ENCODE assay signal across 8 cellular contexts in the genomic region with DNA sequence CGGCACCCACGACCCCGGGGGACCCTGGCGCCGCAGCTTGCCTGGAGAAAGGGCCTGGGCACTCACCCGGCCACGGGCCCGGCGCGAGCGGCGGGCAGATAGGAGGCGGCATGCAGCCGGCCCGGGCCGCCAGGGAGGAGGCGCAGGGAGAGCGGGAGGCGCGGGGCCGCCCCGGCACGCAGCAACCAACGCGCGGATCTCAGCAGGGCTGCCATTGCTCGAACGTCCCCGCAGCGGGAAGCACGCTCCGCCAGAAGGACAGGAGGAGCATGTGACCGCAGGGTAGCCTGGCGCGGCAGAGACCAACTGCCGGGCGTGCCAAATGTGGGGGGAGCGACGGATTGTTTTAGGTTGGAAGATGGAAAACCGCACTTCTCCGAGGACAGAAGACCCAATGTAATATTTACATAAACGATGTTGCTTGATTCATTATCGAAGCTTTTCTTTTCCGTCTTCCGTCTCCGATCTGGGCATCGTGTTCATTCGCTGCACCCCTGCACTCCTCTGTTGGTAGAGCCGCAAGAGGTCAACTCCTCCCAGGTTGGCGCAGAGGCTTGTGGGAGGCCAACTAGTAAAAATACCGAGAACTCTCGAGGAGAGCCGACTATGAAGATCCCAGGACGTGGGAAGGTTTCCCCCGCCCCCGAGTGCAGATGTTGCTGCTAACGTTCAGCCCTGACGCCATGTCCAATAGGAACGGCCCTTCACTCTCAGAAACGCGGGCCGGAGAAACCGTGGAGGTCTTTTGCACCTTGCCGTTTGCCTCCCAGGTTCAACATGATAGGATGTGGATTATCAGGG. TPM values are rescaled to one million over a fixed set of nuclear protein-coding genes. Genes with fewer than 3 reads are reported as not detected.
DNase-seq lines count a peak whose midpoint lies in the region; ATAC-seq and FAIRE-seq lines count a peak whose summit lies in the region.

A gene (minus strand): TSS at position 257 of the 801 bp plus-strand sequence. CDS start 42 bp downstream, at position 215.

- DNase-seq in DMS53 treated with DMSO at 0.1 percent for 48 hours (lab: John Stamatoyannopoulos, UW; ENCODE audit: unreplicated experiment) (peak; percentile 91), RCC 7860 (ENCODE audit: low spot score) (peak; percentile 92)
- peak; percentile 91 to 94 for DNase-seq in activated T-cell treated with anti-CD3 and anti-CD28 coated beads, Interleukin-2, amount 50 U/mL, for 72 hours
- peak; percentile 82 for DNase-seq in stimulated activated CD8-positive, alpha-beta memory T cell treated with anti-CD3 and anti-CD28 coated beads, Interleukin-7, amount 100 ng/mL, for 24 hours (ENCODE audit: low read depth)

- peak within 1 kb of the TSS; percentile 97 to 99 for H3K4me3 ChIP-seq in muscle layer of colon (ENCODE audit: low read depth in 1 of 2, low read length in 2 of 2)

- H3K36me3 ChIP-seq in KOPT-K1 (ENCODE audit: insufficient read depth, low read length) (peaks cover 36% of the 10 kb centered on the region), muscle layer of colon (ENCODE audit: insufficient read depth, low read length) (peaks cover 8% of the 10 kb centered on the region)

- ATAC-seq in GM21737 (IDR thresholded peaks at IDR 0.05; ENCODE audit: unreplicated experiment) (peak; percentile 91), esophagus mucosa (peak; percentile 98)
- ATAC-seq in activated T-cell treated with anti-CD3 and anti-CD28 coated beads, Interleukin-2, amount 50 U/mL, for 72 hours (replicated peaks in 1 of 2) = peak; percentile 95

- H3K4me3 Mint-ChIP-seq in activated T-cell treated with anti-CD3 and anti-CD28 coated beads, Interleukin-2, amount 50 U/mL, for 72 hours = peak within 1 kb of the TSS; percentile 88 to 91

- peaks cover 44% of the 10 kb centered on the region for H3K4me1 Mint-ChIP-seq in activated T-cell treated with anti-CD3 and anti-CD28 coated beads, Interleukin-2, amount 50 U/mL, for 72 hours (ENCODE audit: low read depth)

- peak; percentile 78 for FAIRE-seq in RCC 7860 (lab: Jason Lieb, UNC)

- H3K4me1 ChIP-seq in muscle layer of colon (ENCODE audit: insufficient read depth, low read length) = peaks cover 26% of the 10 kb centered on the region

- no peaks in the 10 kb centered on the region for H3K9me3 ChIP-seq in KOPT-K1 (ENCODE audit: insufficient read depth, low read length, poor library complexity, severe bottlenecking)
- H3K9me3 ChIP-seq in muscle layer of colon (ENCODE audit: low read length) = no peaks in the 10 kb centered on the region

- H3K9ac ChIP-seq in muscle layer of colon (ENCODE audit: low read length) = peak within 1 kb of the TSS; percentile 92

- H3K27me3 Mint-ChIP-seq in activated T-cell treated with anti-CD3 and anti-CD28 coated beads, Interleukin-2, amount 50 U/mL, for 72 hours (ENCODE audit: low read depth) = no peaks in the 10 kb centered on the region

- H3K27ac ChIP-seq in KOPT-K1 (ENCODE audit: low read depth, low read length, poor library complexity, severe bottlenecking) (peak within 1 kb of the TSS; percentile 79), muscle layer of colon (ENCODE audit: low read depth, low read length) (peak within 1 kb of the TSS; percentile 70)

- H3K36me3 Mint-ChIP-seq in activated T-cell treated with anti-CD3 and anti-CD28 coated beads, Interleukin-2, amount 50 U/mL, for 72 hours (ENCODE audit: insufficient read depth in 2 of 2) = peaks cover 17 to 27% of the 10 kb centered on the region in 2 donors

- H3K27ac Mint-ChIP-seq in activated T-cell treated with anti-CD3 and anti-CD28 coated beads, Interleukin-2, amount 50 U/mL, for 72 hours = peak within 1 kb of the TSS; percentile 99

- H3K9me3 Mint-ChIP-seq in activated T-cell treated with anti-CD3 and anti-CD28 coated beads, Interleukin-2, amount 50 U/mL, for 72 hours = no peaks in the 10 kb centered on the region

- no peaks in the 10 kb centered on the region for H3K27me3 ChIP-seq in muscle layer of colon (ENCODE audit: control insufficient read depth in 1 of 2, insufficient read depth in 2 of 2, low read length in 2 of 2)

RNA-seq across cellular contexts. Expression of the gene that starts here (rescaled TPM):
- 100 to 1,000 TPM; 121 to 149 TPM for total RNA-seq in activated T-cell treated with anti-CD3 and anti-CD28 coated beads, Interleukin-2, amount 50 U/mL, for 72 hours
- total RNA-seq in esophagus mucosa = 59.9 TPM

Comparison
In these comparisons a context has a peak if more than half of its experiments do, and no peak if none do; other contexts are left out.
1. Peak in every context shown above with its lines: DNase-seq, ATAC-seq, H3K4me3 ChIP-seq and H3K27ac ChIP-seq.